In genomic region chr19:30562981-30563380, GRCh38 we compare ENCODE assay signal across 31 cellular contexts.
"Had no signal": no experiment of that assay in that cellular context is flagged by ENCODE, and none has a peak within 500 bp of the region (broad histone marks: within the 10 kb centered on the region; RNA-seq: fewer than 3 reads in every experiment).

No MANE protein-coding gene starts in this region.

- ATAC-seq: activated CD4-positive, CD25-positive, alpha-beta regulatory T cell treated with anti-CD3 and anti-CD28 coated beads, Interleukin-2, amount 50 U/mL, for 24 hours; activated CD8-positive, alpha-beta T cell treated with anti-CD3 and anti-CD28 coated beads for 36 hours; activated T-cell treated with anti-CD3 and anti-CD28 coated beads, Interleukin-2, amount 50 U/mL, for 4 hours; activated T-helper 17 cell treated with anti-CD3 and anti-CD28 coated beads, Interleukin-2, amount 50 U/mL, for 72 hours; foreskin keratinocyte; gastrocnemius medialis; T-helper 17 cell had no signal

- DNase-seq: activated B cell treated with CpG ODN at 0.5 μM for 24 hours; activated CD4-positive, alpha-beta T cell treated with anti-CD3 and anti-CD28 coated beads for 48 hours; activated CD4-positive, alpha-beta T cell treated with anti-CD3 and anti-CD28 coated beads, Interleukin-2, amount 50 U/mL, for 1 hour; activated CD4-positive, alpha-beta T cell treated with anti-CD3 and anti-CD28 coated beads, Interleukin-2, amount 50 U/mL, for 48 hours; activated CD8-positive, alpha-beta memory T cell treated with anti-CD3 and anti-CD28 coated beads for 24 hours; activated CD8-positive, alpha-beta T cell treated with anti-CD3 and anti-CD28 coated beads for 36 hours; activated effector memory CD4-positive, alpha-beta T cell treated with Interleukin-2 at 50 U/mL for 16 hours; activated gamma-delta T cell treated with Interleukin-2 at 50 U/mL for 16 hours; activated naive CD4-positive, alpha-beta T cell treated with anti-CD3 and anti-CD28 coated beads, Interleukin-2, amount 50 U/mL, for 16 hours; activated naive CD4-positive, alpha-beta T cell treated with Interleukin-2 at 50 U/mL for 16 hours; activated T-cell treated with anti-CD3 and anti-CD28 coated beads, Interleukin-2, amount 50 U/mL, for 4 hours; amniotic stem cell; anterior cingulate cortex; brain microvascular endothelial cell; central memory CD4-positive, alpha-beta T cell; cerebellar nuclear complex; colonic mucosa; effector memory CD4-positive, alpha-beta T cell; erythroblast; foreskin keratinocyte; gastrocnemius medialis; glutamatergic neuron; T-helper 1 cell; T-helper 17 cell; T1000; WERI-Rb-1 had no signal

- H3K27me3 Mint-ChIP-seq: activated B cell treated with CpG ODN at 0.5 μM for 24 hours; activated CD8-positive, alpha-beta T cell treated with anti-CD3 and anti-CD28 coated beads for 36 hours; T-helper 17 cell had no signal

- H3K9me3 Mint-ChIP-seq: activated CD8-positive, alpha-beta T cell treated with anti-CD3 and anti-CD28 coated beads for 36 hours; activated T-cell treated with anti-CD3 and anti-CD28 coated beads, Interleukin-2, amount 50 U/mL, for 4 hours; activated T-helper 17 cell treated with anti-CD3 and anti-CD28 coated beads, Interleukin-2, amount 50 U/mL, for 72 hours; T-helper 2 cell treated with Interferon-gamma antibody and Interleukin-4, amounts not matched to agents 5 μg/mL and 100 μg/mL, for 36 hours had no signal

- H3K9me3 ChIP-seq: colonic mucosa, esophagus muscularis mucosa, gastrocnemius medialis had no signal

- H3K27ac ChIP-seq: brain microvascular endothelial cell, colonic mucosa, esophagus muscularis mucosa, foreskin keratinocyte, gastrocnemius medialis, WERI-Rb-1 had no signal

- H3K4me3 Mint-ChIP-seq: activated B cell treated with CpG ODN at 0.5 μM for 24 hours; activated CD8-positive, alpha-beta T cell treated with anti-CD3 and anti-CD28 coated beads for 36 hours; activated naive CD8-positive, alpha-beta T cell; activated T-cell treated with anti-CD3 and anti-CD28 coated beads, Interleukin-2, amount 50 U/mL, for 4 hours; activated T-helper 17 cell treated with anti-CD3 and anti-CD28 coated beads, Interleukin-2, amount 50 U/mL, for 72 hours; T-helper 17 cell; T-helper 2 cell treated with Interferon-gamma antibody and Interleukin-4, amounts not matched to agents 5 μg/mL and 100 μg/mL, for 36 hours had no signal

- H3K27me3 ChIP-seq: brain microvascular endothelial cell, colonic mucosa, foreskin keratinocyte, gastrocnemius medialis had no signal

- H3K36me3 Mint-ChIP-seq: activated naive CD8-positive, alpha-beta T cell had no signal

- H3K4me1 Mint-ChIP-seq: activated B cell treated with CpG ODN at 0.5 μM for 24 hours; activated T-helper 17 cell treated with anti-CD3 and anti-CD28 coated beads, Interleukin-2, amount 50 U/mL, for 72 hours; T-helper 17 cell had no signal

- H3K36me3 ChIP-seq: brain microvascular endothelial cell, colonic mucosa, esophagus muscularis mucosa, gastrocnemius medialis, WERI-Rb-1 had no signal

- H3K4me3 ChIP-seq: colonic mucosa, esophagus muscularis mucosa, gastrocnemius medialis had no signal

- H3K4me1 ChIP-seq: colonic mucosa, esophagus muscularis mucosa, foreskin keratinocyte, gastrocnemius medialis had no signal

- H3K27ac Mint-ChIP-seq: activated B cell treated with CpG ODN at 0.5 μM for 24 hours; activated CD8-positive, alpha-beta T cell treated with anti-CD3 and anti-CD28 coated beads for 36 hours; activated naive CD8-positive, alpha-beta T cell; activated T-helper 17 cell treated with anti-CD3 and anti-CD28 coated beads, Interleukin-2, amount 50 U/mL, for 72 hours; T-helper 17 cell; T-helper 2 cell treated with Interferon-gamma antibody and Interleukin-4, amounts not matched to agents 5 μg/mL and 100 μg/mL, for 36 hours had no signal
